Comparison of ENCODE assay signal across 1 cellular context in the genomic region with DNA sequence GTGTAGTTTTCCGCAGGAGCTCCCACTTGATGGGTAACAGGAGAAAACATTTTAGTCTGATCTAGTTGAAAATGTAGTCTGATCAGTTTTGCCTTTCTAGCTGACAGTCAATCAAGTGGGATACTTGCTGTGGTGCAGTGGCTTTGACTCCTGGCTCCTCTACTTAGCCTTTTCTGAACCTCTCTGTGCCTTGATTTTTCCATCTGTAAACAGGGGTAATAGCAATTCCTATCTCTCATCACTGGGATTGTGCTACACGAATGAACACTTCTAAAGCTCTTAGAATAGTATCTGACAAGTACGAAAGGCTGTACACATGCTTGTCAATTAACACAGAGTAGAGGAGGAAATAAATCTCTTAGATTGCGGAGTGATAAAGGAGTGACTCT.
TF ChIP-seq lines count a peak whose summit lies in the region.

No MANE protein-coding gene starts in this region.

TF ChIP-seq in A549, 52 proteins besides CTCF, POLR2A, EP300 and RAD21 (continued from another document):
- TF ChIP-seq KDM1A (IDR thresholded peaks at IDR 0.05; ENCODE audit: low read depth) (no peak), NFE2L2 (conservative IDR thresholded peaks at IDR 0.05; ENCODE audit: low read length) (no peak), CBX8 (IDR thresholded peaks at IDR 0.05) (no peak), MAFK (IDR thresholded peaks at IDR 0.05; ENCODE audit: partially characterized antibody) (no peak), SMC3 (IDR thresholded peaks at IDR 0.05) (no peak), ZNF302 (CRISPR knock-in tag; IDR thresholded peaks at IDR 0.05) (no peak), TP53 (CRISPR knock-in tag; IDR thresholded peaks at IDR 0.05) (no peak), GATA3 (IDR thresholded peaks at IDR 0.05; ENCODE audit: borderline replicate concordance) (no peak), HDAC2 (IDR thresholded peaks at IDR 0.05) (no peak), RCOR1 (IDR thresholded peaks at IDR 0.05; ENCODE audit: low read depth, low read length) (no peak), FOSL2 (IDR thresholded peaks at IDR 0.05) (no peak), FOSL2 (CRISPR knock-in tag; IDR thresholded peaks at IDR 0.05) (no peak), KDM5A (IDR thresholded peaks at IDR 0.05) (no peak)
